9 cellular contexts compared by ENCODE assay signal in the genomic region with DNA sequence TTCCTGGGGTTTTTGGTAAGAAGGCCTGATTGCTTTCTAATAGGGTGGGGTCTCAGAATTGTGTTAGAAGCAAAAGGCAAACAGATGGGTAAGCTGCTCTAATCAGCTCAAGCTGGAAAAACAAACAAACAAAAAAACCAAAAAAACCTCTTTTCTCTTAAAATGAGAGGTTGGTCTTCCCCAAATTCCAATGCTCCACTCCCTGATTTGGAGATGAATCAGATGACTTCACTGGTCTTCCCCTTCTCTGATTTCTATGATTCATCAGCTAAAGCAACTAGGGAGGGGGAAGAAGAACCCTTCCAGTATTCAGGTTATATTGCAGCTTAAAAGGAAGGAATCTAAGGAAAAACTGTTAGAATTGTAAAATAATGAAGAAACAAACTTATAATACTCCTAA. TPM values are rescaled to one million over a fixed set of nuclear protein-coding genes. Genes with fewer than 3 reads are reported as not detected.
A peak's percentile ranks its signal among the peaks of the same experiment; 100 is the strongest.
DNase-seq lines count a peak whose midpoint lies in the region; ATAC-seq and TF ChIP-seq lines count a peak whose summit lies in the region.
"Had no signal": no experiment of that assay in that cellular context is flagged by ENCODE, and none has a peak within 500 bp of the region (broad histone marks: within the 10 kb centered on the region; RNA-seq: fewer than 3 reads in every experiment).

No MANE protein-coding gene starts in this region.

- H3K4me2 ChIP-seq in PC-3 (ENCODE audit: low read length) (peak overlapping the region; percentile 77), osteoblast (ENCODE audit: insufficient read depth, low read length) (peak overlapping the region; percentile 67)

- no peak overlapping the region for H2AFZ ChIP-seq in PC-3 (ENCODE audit: low read length)
- no peak overlapping the region for H2AFZ ChIP-seq in osteoblast (ENCODE audit: low read length)

- H3K9me3 ChIP-seq in PC-3 (ENCODE audit: low read length) (no peaks in the 10 kb centered on the region), osteoblast (ENCODE audit: low read depth, low read length) (no peaks in the 10 kb centered on the region)

- DNase-seq in CD1c-positive myeloid dendritic cell (ENCODE audit: extremely low spot score) (peak; percentile 80), PC-3 (peak; percentile 89), epithelial cell of esophagus (ENCODE audit: low read depth) (peak; percentile 81), osteoblast (ENCODE audit: insufficient read length, low spot score, missing footprints) (peak; percentile 92), SHP77 (lab: John Stamatoyannopoulos, UW) (no peak), HT-29 (ENCODE audit: low spot score) (no peak)
- DNase-seq in stimulated activated CD4-positive, alpha-beta T cell treated with anti-CD3 and anti-CD28 coated beads, Interleukin-2, amount 100 ng/mL, for 48 hours = no peak
- DNase-seq in activated CD4-positive, alpha-beta T cell treated with anti-CD3 and anti-CD28 coated beads, Interleukin-2, amount 50 U/mL, for 1 hour = no peak
- DNase-seq: activated CD4-positive, alpha-beta T cell treated with anti-CD3 and anti-CD28 coated beads, Interleukin-2, amount 50 U/mL, for 4 hours had no signal

- H3K36me3 ChIP-seq in PC-3 (ENCODE audit: low read depth, low read length) = no peaks in the 10 kb centered on the region
- H3K36me3 ChIP-seq in osteoblast (ENCODE audit: insufficient read depth, low read length) = no peaks in the 10 kb centered on the region

- no peak for TF ChIP-seq CTCF in PC-3 (conservative IDR thresholded peaks at IDR 0.05; ENCODE audit: low read depth, low read length)
- TF ChIP-seq CTCF in epithelial cell of esophagus (IDR thresholded peaks at IDR 0.05; ENCODE audit: insufficient read depth, low read depth, low read length, missing control alignments) = no peak
- no peak for TF ChIP-seq CTCF in osteoblast (IDR thresholded peaks at IDR 0.05; ENCODE audit: extremely low read depth, low read depth, low read length)

- intact Hi-C loops in PC-3 (cut with micrococcal nuclease) = loop anchor here (5.0 kb wide), 1 partner anchor 70 kb away; the partner anchor contains the start of gene ICE2

- H3K27ac ChIP-seq in PC-3 (ENCODE audit: low read length) (peak overlapping the region; percentile 97), osteoblast (ENCODE audit: low read depth, low read length) (peak overlapping the region; percentile 86)

- CTCF ChIA-PET in PC-3 (lab: Charles Lee) = interaction anchor here (0.7 to 0.9 kb wide), 2 partner anchors 14 to 37 kb away, joined by 3 to 5 read pairs; no protein-coding TSS in a partner anchor

- H3K79me2 ChIP-seq in PC-3 (ENCODE audit: low read length) = peaks cover 18% of the 10 kb centered on the region
- H3K79me2 ChIP-seq in osteoblast (ENCODE audit: insufficient read depth, low read length) = no peaks in the 10 kb centered on the region

- H3K9ac ChIP-seq in PC-3 (ENCODE audit: low read length) = peak overlapping the region; percentile 77

- no peaks in the 10 kb centered on the region for H3K9me2 ChIP-seq in PC-3 (replicated peaks; ENCODE audit: low read length)

- H4K20me1 ChIP-seq in PC-3 (ENCODE audit: low read length) (no peaks in the 10 kb centered on the region), osteoblast (ENCODE audit: insufficient read depth, low read length) (no peaks in the 10 kb centered on the region)

- H3K27me3 ChIP-seq in PC-3 (ENCODE audit: low read length) = no peaks in the 10 kb centered on the region
- no peaks in the 10 kb centered on the region for H3K27me3 ChIP-seq in osteoblast (ENCODE audit: insufficient read depth, low read length)

- H3K4me3 ChIP-seq in PC-3 (ENCODE audit: low read length) = peak overlapping the region; percentile 50
- H3K4me3 ChIP-seq in epithelial cell of esophagus (ENCODE audit: low read length) = no peak overlapping the region
- H3K4me3 ChIP-seq in osteoblast (ENCODE audit: insufficient read depth, low read length) = no peak overlapping the region

- H3K4me1 ChIP-seq in PC-3 (ENCODE audit: insufficient read depth, low read length) (peaks cover 53% of the 10 kb centered on the region), osteoblast (ENCODE audit: insufficient read depth, low read length) (peaks cover 41% of the 10 kb centered on the region)

- ATAC-seq in PC-3 = peak; percentile 64

- BruUV-seq in PC-3 (replicated peaks; lab: Mats Ljungman, UMichigan) = no TSS peak

- POLR2A ChIA-PET in PC-3 (lab: Charles Lee; ENCODE audit: unreplicated experiment) = interaction anchor here (0.5 to 1.3 kb wide), 8 partner anchors 9 to 41 kb away, joined by 3 to 12 read pairs (median 6); partner anchors contain the start of gene ANXA2

- H3F3A ChIP-seq in PC-3 (ENCODE audit: low read length, unreplicated experiment) = peaks cover 14% of the 10 kb centered on the region

RNA-seq across cellular contexts. Expression of gene ANXA2, which starts 9.6 kb away (rescaled TPM):
- total RNA-seq in PC-3 (2014; rRNA removed) (2,114 and 2,202 TPM in 2 replicates), osteoblast (2,826 and 3,042 TPM in 2 replicates)
- total RNA-seq in HT-29 (2014; rRNA removed; shearing (Covaris generic)) = 1,535 and 1,670 TPM in 2 replicates

Comparison
In these comparisons a context has a peak if more than half of its experiments do, and no peak if none do; other contexts are left out.
1. DNase-seq: peak in CD1c-positive myeloid dendritic cell (single experiment), PC-3 (single experiment), epithelial cell of esophagus (single experiment) and osteoblast (single experiment); none in stimulated activated CD4-positive, alpha-beta T cell treated with anti-CD3 and anti-CD28 coated beads, Interleukin-2, amount 100 ng/mL, for 48 hours (0 of 2), activated CD4-positive, alpha-beta T cell treated with anti-CD3 and anti-CD28 coated beads, Interleukin-2, amount 50 U/mL, for 1 hour (single experiment), SHP77 (0 of 2) and HT-29 (single experiment).